Comparison of ENCODE assay signal across 28 cellular contexts in genomic region chr9:5957166-5957565, GRCh38.
"Had no signal": no experiment of that assay in that cellular context is flagged by ENCODE, and none has a peak within 500 bp of the region (broad histone marks: within the 10 kb centered on the region; RNA-seq: fewer than 3 reads in every experiment).

No MANE protein-coding gene starts in this region.

- H3K36me3 Mint-ChIP-seq: mesothelial cell of epicardium; stimulated activated naive B cell treated with anti-CD40 and anti-IgM and Interleukin-4, amounts not matched to agents 10 μg/mL and 1 μg/mL and 100 μg/mL, for 72 hours had no signal

- H3K27ac Mint-ChIP-seq: activated naive CD4-positive, alpha-beta T cell treated with anti-CD3 and anti-CD28 coated beads for 36 hours; activated naive CD8-positive, alpha-beta T cell treated with anti-CD3 and anti-CD28 coated beads, Interleukin-2, amount 10 ng/mL, durations not matched to agents 7 days and 5 days; activated T-helper 1 cell treated with anti-CD3 and anti-CD28 coated beads, Interleukin-12 subunit alpha, Interleukin-12 subunit beta, Interleukin-2, Interleukin-4 antibody, amounts not matched to agents 30 ng/mL and 10 ng/mL and 1 ng/mL, durations not matched to agents 14 hours and 24 hours and 36 hours; mesothelial cell of epicardium; stimulated activated naive B cell treated with anti-CD40 and anti-IgM and Interleukin-4, amounts not matched to agents 10 μg/mL and 1 μg/mL and 100 μg/mL, for 72 hours had no signal

- H3K79me2 ChIP-seq: parathyroid adenoma had no signal

- H3K4me3 Mint-ChIP-seq: activated naive CD4-positive, alpha-beta T cell treated with anti-CD3 and anti-CD28 coated beads for 36 hours; activated naive CD8-positive, alpha-beta T cell treated with anti-CD3 and anti-CD28 coated beads, Interleukin-2, amount 10 ng/mL, durations not matched to agents 7 days and 5 days; activated T-helper 1 cell treated with anti-CD3 and anti-CD28 coated beads, Interleukin-12 subunit alpha, Interleukin-12 subunit beta, Interleukin-2, Interleukin-4 antibody, amounts not matched to agents 30 ng/mL and 10 ng/mL and 1 ng/mL, durations not matched to agents 14 hours and 24 hours and 36 hours; mesothelial cell of epicardium; naive thymus-derived CD4-positive, alpha-beta T cell; stimulated activated naive B cell treated with anti-CD40 and anti-IgM and Interleukin-4, amounts not matched to agents 10 μg/mL and 1 μg/mL and 100 μg/mL, for 72 hours had no signal

- H3K9me3 ChIP-seq: esophagus squamous epithelium, heart right ventricle, psoas muscle, sigmoid colon, stomach, thyroid gland, upper lobe of left lung had no signal

- H3K4me2 ChIP-seq: smooth muscle cell had no signal

- H2AFZ ChIP-seq: parathyroid adenoma had no signal

- DNase-seq: activated CD4-positive, alpha-beta T cell treated with anti-CD3 and anti-CD28 coated beads for 4 hours; activated CD4-positive, alpha-beta T cell treated with anti-CD3 and anti-CD28 coated beads, Interleukin-2, amount 50 U/mL, for 4 hours; activated effector memory CD4-positive, alpha-beta T cell treated with anti-CD3 and anti-CD28 coated beads, Interleukin-2, amount 50 U/mL, for 16 hours; activated naive CD4-positive, alpha-beta T cell treated with anti-CD3 and anti-CD28 coated beads for 36 hours; activated naive CD8-positive, alpha-beta T cell treated with anti-CD3 and anti-CD28 coated beads, Interleukin-2, amount 10 ng/mL, durations not matched to agents 7 days and 5 days; activated T-cell treated with anti-CD3 and anti-CD28 coated beads, Interleukin-2, amount 50 U/mL, for 1 hour; amniotic stem cell; effector CD8-positive, alpha-beta T cell; esophagus squamous epithelium; foreskin melanocyte; heart right ventricle; naive thymus-derived CD4-positive, alpha-beta T cell; nucleus accumbens; psoas muscle; sigmoid colon; stimulated activated CD4-positive, alpha-beta T cell treated with anti-CD3 and anti-CD28 coated beads, Interleukin-1b, Interleukin-23, amount 100 ng/mL, for 48 hours; stimulated activated naive B cell treated with anti-CD40 and anti-IgM and Interleukin-4, amounts not matched to agents 10 μg/mL and 1 μg/mL and 100 μg/mL, for 72 hours; stomach; thyroid gland; upper lobe of left lung had no signal

- H3K9me3 Mint-ChIP-seq: activated naive CD4-positive, alpha-beta T cell treated with anti-CD3 and anti-CD28 coated beads for 36 hours; activated naive CD8-positive, alpha-beta T cell treated with anti-CD3 and anti-CD28 coated beads, Interleukin-2, amount 10 ng/mL, durations not matched to agents 7 days and 5 days; activated T-helper 1 cell treated with anti-CD3 and anti-CD28 coated beads, Interleukin-12 subunit alpha, Interleukin-12 subunit beta, Interleukin-2, Interleukin-4 antibody, amounts not matched to agents 30 ng/mL and 10 ng/mL and 1 ng/mL, durations not matched to agents 14 hours and 24 hours and 36 hours; mesothelial cell of epicardium; naive thymus-derived CD4-positive, alpha-beta T cell; stimulated activated naive B cell treated with anti-CD40 and anti-IgM and Interleukin-4, amounts not matched to agents 10 μg/mL and 1 μg/mL and 100 μg/mL, for 72 hours had no signal

- H3K27ac ChIP-seq: epithelial cell of prostate, esophagus squamous epithelium, heart right ventricle, parathyroid adenoma, psoas muscle, sigmoid colon, stomach, thyroid gland, upper lobe of left lung had no signal

- ATAC-seq: heart right ventricle; naive thymus-derived CD4-positive, alpha-beta T cell; psoas muscle; stimulated activated naive B cell treated with anti-CD40 and anti-IgM and Interleukin-4, amounts not matched to agents 10 μg/mL and 1 μg/mL and 100 μg/mL, for 72 hours had no signal

- H3K9ac ChIP-seq: parathyroid adenoma had no signal

- FAIRE-seq: bronchial epithelial cell, colon, endometrium had no signal

- H3K27me3 ChIP-seq: esophagus squamous epithelium, heart right ventricle, sigmoid colon, stomach, thyroid gland, upper lobe of left lung had no signal

- H3K4me3 ChIP-seq: esophagus squamous epithelium, heart right ventricle, psoas muscle, sigmoid colon, smooth muscle cell, stomach, thyroid gland, upper lobe of left lung had no signal

- H3K4me1 Mint-ChIP-seq: activated naive CD8-positive, alpha-beta T cell treated with anti-CD3 and anti-CD28 coated beads, Interleukin-2, amount 10 ng/mL, durations not matched to agents 7 days and 5 days had no signal

- H3K4me1 ChIP-seq: parathyroid adenoma, thyroid gland had no signal

- H3K36me3 ChIP-seq: sigmoid colon, thyroid gland, upper lobe of left lung had no signal

- H3K27me3 Mint-ChIP-seq: activated naive CD8-positive, alpha-beta T cell treated with anti-CD3 and anti-CD28 coated beads, Interleukin-2, amount 10 ng/mL, durations not matched to agents 7 days and 5 days; naive thymus-derived CD4-positive, alpha-beta T cell; stimulated activated naive B cell treated with anti-CD40 and anti-IgM and Interleukin-4, amounts not matched to agents 10 μg/mL and 1 μg/mL and 100 μg/mL, for 72 hours had no signal
